1 cellular context compared by ENCODE assay signal in the genomic region with DNA sequence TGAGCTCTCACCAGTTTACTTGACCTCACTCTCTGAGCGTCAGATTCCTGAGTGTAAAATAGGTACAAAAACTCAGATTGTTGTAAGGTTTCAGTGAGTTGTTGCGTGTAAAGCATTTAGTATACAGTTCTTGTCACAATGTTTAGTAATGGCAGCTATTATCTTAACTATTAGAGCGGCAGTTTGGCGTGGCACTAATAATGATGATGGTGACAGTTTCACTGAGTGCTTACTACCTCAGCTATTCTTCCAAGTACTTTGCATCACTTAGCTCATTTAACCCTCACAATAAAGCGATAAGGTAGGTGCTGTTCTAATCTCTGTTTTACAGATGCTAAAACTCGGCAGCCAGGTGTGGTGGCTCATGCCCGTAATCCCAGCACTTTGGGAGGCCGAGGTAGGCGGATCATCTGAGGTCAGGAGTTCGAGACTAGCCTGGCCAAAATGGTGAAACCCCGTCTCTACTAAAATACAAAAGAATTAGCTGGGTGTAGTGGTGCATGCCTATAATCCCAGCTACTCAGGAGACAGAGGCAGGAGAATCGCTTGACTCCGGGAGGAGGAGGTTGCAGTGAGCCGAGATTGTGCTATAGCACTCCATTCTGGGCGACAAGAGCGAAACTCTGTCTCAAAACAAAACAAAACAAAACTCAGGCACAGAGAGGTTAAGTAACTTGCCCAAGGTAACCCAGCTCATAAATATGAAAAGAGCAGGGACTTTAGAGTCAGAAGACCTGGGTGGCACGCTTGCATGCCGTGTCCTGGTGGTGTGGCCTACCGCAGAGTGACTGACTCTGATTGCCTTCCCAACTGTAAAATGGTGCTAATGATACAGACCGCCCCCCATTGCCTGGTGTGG.
TF ChIP-seq lines count a peak whose summit lies in the region.

No MANE protein-coding gene starts in this region.

TF ChIP-seq in IMR-90, 13 proteins besides CTCF, POLR2A, EP300 and RAD21 (continued from another document):
- no peak for TF ChIP-seq FOS (IDR thresholded peaks at IDR 0.05; ENCODE audit: low read depth, low read length)
TF ChIP-seq in IMR-90: peak in this region for 1.
